8 cellular contexts compared by ENCODE assay signal in the genomic region with DNA sequence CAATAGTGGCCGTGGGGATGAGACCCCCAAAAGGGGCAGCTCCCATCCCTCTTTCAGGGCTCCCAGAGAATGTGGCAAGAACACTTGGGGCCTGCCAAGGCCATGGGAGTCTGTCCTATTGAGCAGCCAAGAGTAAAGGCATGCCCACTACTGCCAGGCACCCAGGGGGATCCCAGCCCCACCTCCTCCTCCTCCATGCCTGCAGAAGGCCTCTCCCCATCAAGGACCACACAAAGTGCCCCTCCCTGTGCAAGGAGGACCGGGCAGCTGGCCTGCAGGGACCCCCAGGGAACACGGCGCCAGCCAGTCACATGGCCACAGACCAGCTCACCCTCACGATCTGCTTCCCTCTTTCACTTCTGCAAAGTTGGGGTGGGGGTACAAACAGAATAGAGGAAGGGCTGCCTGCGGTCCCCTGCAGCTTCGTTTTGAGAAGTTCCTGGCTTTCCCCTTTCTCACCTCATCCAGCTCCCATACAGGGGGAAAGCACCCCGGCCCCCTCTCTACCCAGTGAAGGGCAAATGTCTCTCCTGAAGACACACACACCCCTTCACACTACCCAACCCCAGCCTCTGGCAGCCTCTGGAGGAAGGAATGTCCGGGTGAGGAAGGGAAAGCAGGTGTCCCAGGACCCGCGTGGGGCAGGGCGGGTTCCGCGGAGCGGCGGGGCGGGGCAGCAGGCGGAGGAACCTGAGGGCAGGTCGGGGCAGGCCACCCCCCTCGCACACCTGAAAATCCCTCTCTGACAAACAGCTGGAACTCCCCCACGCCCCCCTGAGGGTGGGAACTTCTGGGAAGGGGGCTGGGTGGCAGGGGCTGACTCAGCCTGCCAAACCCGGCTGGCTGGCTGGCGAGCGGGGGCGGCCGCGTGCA. TPM values are rescaled to one million over a fixed set of nuclear protein-coding genes. Genes with fewer than 3 reads are reported as not detected.
DNase-seq lines count a peak whose midpoint lies in the region.

No MANE protein-coding gene starts in this region.

- H3K27ac ChIP-seq in ectodermal cell (ENCODE audit: insufficient read depth, low read depth, low read length, poor library complexity, severe bottlenecking) (no peak overlapping the region), mesenchymal stem cell (ENCODE audit: low read length, poor library complexity, severe bottlenecking) (peak overlapping the region; percentile 43)

- H3K18ac ChIP-seq in mesenchymal stem cell (ENCODE audit: low read depth in 1 of 2, low read length in 2 of 2): peak overlapping the region in 1 of 2 experiments; percentile 97

- H3K27me3 ChIP-seq in HAP-1 (ENCODE audit: low read depth): no peaks in the 10 kb centered on the region
- H3K27me3 ChIP-seq in ectodermal cell (ENCODE audit: control insufficient read depth, insufficient read depth, low read length, poor library complexity, severe bottlenecking): peaks cover 16% of the 10 kb centered on the region
- H3K27me3 ChIP-seq in mesenchymal stem cell (ENCODE audit: control insufficient read depth in 1 of 2, insufficient read depth in 1 of 2, low read length in 2 of 2): no peaks in the 10 kb centered on the region

- no peak overlapping the region for H3K4ac ChIP-seq in mesenchymal stem cell (ENCODE audit: low read depth in 1 of 2, low read length in 2 of 2)

- H2BK120ac ChIP-seq in mesenchymal stem cell (ENCODE audit: low read depth, low read length): no peak overlapping the region

- in situ Hi-C loops in HAP-1 (cut with MboI; ENCODE audit: low sequenced_read_pairs): no loop called here

- no peak overlapping the region for H3K23ac ChIP-seq in mesenchymal stem cell (ENCODE audit: low read length in 2 of 2)

- H2AK5ac ChIP-seq in mesenchymal stem cell (ENCODE audit: low read length, severe bottlenecking): no peak overlapping the region

- H2BK15ac ChIP-seq in mesenchymal stem cell (ENCODE audit: low read depth, poor library complexity, severe bottlenecking): peak overlapping the region; percentile 4

- H3K36me3 ChIP-seq in HAP-1 (replicated peaks) (peaks cover 19% of the 10 kb centered on the region), ectodermal cell (ENCODE audit: control insufficient read depth, insufficient read depth, low read length) (peaks cover 14% of the 10 kb centered on the region), mesenchymal stem cell (ENCODE audit: control insufficient read depth in 1 of 2, insufficient read depth in 2 of 2, low read depth in 1 of 2, low read length in 2 of 2) (peaks cover 17 to 38% of the 10 kb centered on the region in 2 experiments)

- H3K4me1 ChIP-seq in HAP-1 (peaks cover 12% of the 10 kb centered on the region), ectodermal cell (ENCODE audit: control insufficient read depth, insufficient read depth, low read length) (peaks cover 38% of the 10 kb centered on the region), mesenchymal stem cell (ENCODE audit: control insufficient read depth, insufficient read depth, low read depth, low read length) (peaks cover 55% of the 10 kb centered on the region)

- peak overlapping the region; percentile 94 for H3K4me2 ChIP-seq in mesenchymal stem cell (ENCODE audit: low read length, poor library complexity, severe bottlenecking)

- WGBS in ectodermal cell, 2 experiments: 3 to 5% methylated on average over 27 of the region's 27 CpGs
- WGBS in mesenchymal stem cell: 12% methylated on average over 12 of the region's 27 CpGs

- H3K9ac ChIP-seq in mesenchymal stem cell (ENCODE audit: low read length): peak overlapping the region; percentile 81

- no peaks in the 10 kb centered on the region for H3K9me3 ChIP-seq in HAP-1
- H3K9me3 ChIP-seq in ectodermal cell (ENCODE audit: control insufficient read depth, low read length): no peaks in the 10 kb centered on the region
- H3K9me3 ChIP-seq in mesenchymal stem cell (ENCODE audit: control insufficient read depth, low read length): no peaks in the 10 kb centered on the region

- peak overlapping the region; percentile 52 for H4K8ac ChIP-seq in mesenchymal stem cell (ENCODE audit: low read length)

- H2BK12ac ChIP-seq in mesenchymal stem cell (ENCODE audit: low read length in 2 of 2): no peak overlapping the region

- H3K4me3 ChIP-seq in HAP-1 (peak overlapping the region; percentile 59), ectodermal cell (ENCODE audit: insufficient read depth, low read depth, low read length) (peak overlapping the region; percentile 70), mesenchymal stem cell (ENCODE audit: insufficient read depth in 1 of 2, low read depth in 1 of 2, low read length in 2 of 2) (peak overlapping the region; percentile 84 to 88)

- H3K79me1 ChIP-seq in mesenchymal stem cell (replicated peaks; ENCODE audit: low read length, poor library complexity, severe bottlenecking): peaks cover 15% of the 10 kb centered on the region

- H4K91ac ChIP-seq in mesenchymal stem cell (ENCODE audit: low read length): peak overlapping the region; percentile 70

- DNase-seq in D341Med (ENCODE audit: low spot score): peak; percentile 75
- peak in 1 of 2 experiments; percentile 56 for DNase-seq in HAP-1 (ENCODE audit: low spot score in 2 of 2)
- peak; percentile 46 for DNase-seq in NCI-H1105 treated with DMSO at 0.1 percent for 48 hours (lab: John Stamatoyannopoulos, UW)
- peak; percentile 90 to 91 for DNase-seq in activated CD4-positive, alpha-beta T cell treated with anti-CD3 and anti-CD28 coated beads, Interleukin-2, amount 50 U/mL, for 4 hours
- DNase-seq in mesenchymal stem cell: peak; percentile 64
- DNase-seq in stimulated activated CD8-positive, alpha-beta memory T cell treated with anti-CD3 and anti-CD28 coated beads, Interleukin-2, amount 100 ng/mL, for 1 hour (ENCODE audit: low read depth in 2 of 2): peak; percentile 48 to 56
- no peak for DNase-seq in NCI-H1048 (lab: John Stamatoyannopoulos, UW)

- peak overlapping the region in 1 of 2 experiments; percentile 61 for H3K14ac ChIP-seq in mesenchymal stem cell (ENCODE audit: low read length in 2 of 2)

- H2BK5ac ChIP-seq in mesenchymal stem cell (ENCODE audit: low read depth, low read length, poor library complexity, severe bottlenecking): no peak overlapping the region

- no peak overlapping the region for H2AFZ ChIP-seq in mesenchymal stem cell (ENCODE audit: low read depth, low read length)

RNA-seq across cellular contexts. Expression of a gene that starts 2.0 kb away (rescaled TPM):
- polyA plus RNA-seq in ectodermal cell (2013, experiment 1 of 4): 30.9 TPM
- 25.8 TPM for polyA plus RNA-seq in ectodermal cell (2013, experiment 2 of 4)
- polyA plus RNA-seq in ectodermal cell (2013, experiment 3 of 4): 22.3 TPM
- polyA plus RNA-seq in ectodermal cell (2013, experiment 4 of 4): 24.5 TPM
- 34.9 TPM for polyA plus RNA-seq in mesenchymal stem cell (2013, experiment 1 of 2)
- polyA plus RNA-seq in mesenchymal stem cell (2013, experiment 2 of 2): 33.0 TPM

RNA-seq across cellular contexts. Expression of a gene that starts 17.3 kb away (rescaled TPM):
- polyA plus RNA-seq in ectodermal cell (2013, experiment 1 of 4): not detected
- 1.8 TPM for polyA plus RNA-seq in ectodermal cell (2013, experiment 2 of 4)
- polyA plus RNA-seq in ectodermal cell (2013, experiment 3 of 4): 0.96 TPM
- polyA plus RNA-seq in ectodermal cell (2013, experiment 4 of 4): 1.3 TPM
- 0.14 TPM for polyA plus RNA-seq in mesenchymal stem cell (2013, experiment 1 of 2)
- 0.08 TPM for polyA plus RNA-seq in mesenchymal stem cell (2013, experiment 2 of 2)

RNA-seq across cellular contexts. Expression of a gene that starts 18.5 kb away (rescaled TPM):
- 36.4 TPM for polyA plus RNA-seq in ectodermal cell (2013, experiment 1 of 4)
- polyA plus RNA-seq in ectodermal cell (2013, experiment 2 of 4): 38.5 TPM
- polyA plus RNA-seq in ectodermal cell (2013, experiment 3 of 4): 27.5 TPM
- 26.8 TPM for polyA plus RNA-seq in ectodermal cell (2013, experiment 4 of 4)
- 17.9 TPM for polyA plus RNA-seq in mesenchymal stem cell (2013, experiment 1 of 2)
- polyA plus RNA-seq in mesenchymal stem cell (2013, experiment 2 of 2): 17.2 TPM

RNA-seq across cellular contexts. Expression of a gene that starts 53.0 kb away (rescaled TPM):
- polyA plus RNA-seq in ectodermal cell (2013, experiment 1 of 4): 46.3 TPM
- 42.2 TPM for polyA plus RNA-seq in ectodermal cell (2013, experiment 2 of 4)
- 41.0 TPM for polyA plus RNA-seq in ectodermal cell (2013, experiment 3 of 4)
- 45.8 TPM for polyA plus RNA-seq in ectodermal cell (2013, experiment 4 of 4)
- polyA plus RNA-seq in mesenchymal stem cell (2013, experiment 1 of 2): 4,381 TPM
- 4,150 TPM for polyA plus RNA-seq in mesenchymal stem cell (2013, experiment 2 of 2)

RNA-seq across cellular contexts. Expression of a gene that starts 53.3 kb away (rescaled TPM):
- 43.7 TPM for polyA plus RNA-seq in ectodermal cell (2013, experiment 1 of 4)
- polyA plus RNA-seq in ectodermal cell (2013, experiment 2 of 4): 41.2 TPM
- 26.7 TPM for polyA plus RNA-seq in ectodermal cell (2013, experiment 3 of 4)
- 31.7 TPM for polyA plus RNA-seq in ectodermal cell (2013, experiment 4 of 4)
- 43.1 TPM for polyA plus RNA-seq in mesenchymal stem cell (2013, experiment 1 of 2)
- polyA plus RNA-seq in mesenchymal stem cell (2013, experiment 2 of 2): 39.6 TPM
